1 cellular context compared by ENCODE assay signal in genomic region chr4:152663203-152664066, GRCh38.
TF ChIP-seq lines count a peak whose summit lies in the region.

No MANE protein-coding gene starts in this region.

TF ChIP-seq in K562, 482 proteins besides CTCF, POLR2A, EP300 and RAD21 (continued from another document and continues in another):
- TF ChIP-seq ZNF407 (IDR thresholded peaks at IDR 0.05; ENCODE audit: low read depth) (no peak), DNMT1 (IDR thresholded peaks at IDR 0.05) (no peak), RNF2 (IDR thresholded peaks at IDR 0.05) (peak; percentile 92; the same call in 1 of the 2 replicates), PTRF (tag; IDR thresholded peaks at IDR 0.05) (no peak), ZNF586 (CRISPR knock-in tag; conservative IDR thresholded peaks at IDR 0.05) (peak; percentile 86; the same call in 1 of the 2 replicates), TEAD1 (CRISPR knock-in tag; IDR thresholded peaks at IDR 0.05) (peak in 1 of 2 experiments; percentile 64; a peak in 1 of 4 replicates), MAFG (tag; conservative IDR thresholded peaks at IDR 0.05) (peak; percentile 15; the same call in 1 of the 2 replicates), ZNF217 (CRISPR knock-in tag; IDR thresholded peaks at IDR 0.05) (no peak), ZBED1 (IDR thresholded peaks at IDR 0.05) (0 out of 2 replicates have a peak, but pooled peaks have one; percentile 24), NRF1 (conservative IDR thresholded peaks at IDR 0.05 in 1 of 2, IDR thresholded peaks at IDR 0.05 in 1 of 2) (no peak), PRPF4 (IDR thresholded peaks at IDR 0.05; ENCODE audit: insufficient read depth, low read depth, low read length, poor library complexity, severe bottlenecking) (no peak), CCAR2 (IDR thresholded peaks at IDR 0.05; ENCODE audit: low read depth, low read length) (no peak), ZNF318 (IDR thresholded peaks at IDR 0.05; ENCODE audit: borderline replicate concordance in 1 of 2, low read depth in 1 of 2) (peak in 1 of 2 experiments; percentile 50; a peak in 1 of 4 replicates), NR3C1 (CRISPR knock-in tag; IDR thresholded peaks at IDR 0.05) (no peak), MEF2D (tag; conservative IDR thresholded peaks at IDR 0.05; ENCODE audit: low read depth) (peak; percentile 23; the same call in 1 of the 2 replicates), HIVEP1 (CRISPR knock-in tag; IDR thresholded peaks at IDR 0.05) (0 out of 2 replicates have a peak, but pooled peaks have one; percentile 11), ZBTB49 (CRISPR knock-in tag; IDR thresholded peaks at IDR 0.05; ENCODE audit: borderline replicate concordance) (no peak), TBL1XR1 (IDR thresholded peaks at IDR 0.05; ENCODE audit: low read length in 2 of 2) (peak in 1 of 2 experiments; percentile 46; a peak in 1 of 4 replicates), MEF2A (IDR thresholded peaks at IDR 0.05; ENCODE audit: control insufficient read depth, low read depth, low read length) (no peak), NR1H2 (CRISPR knock-in tag; IDR thresholded peaks at IDR 0.05) (no peak), ZBTB5 (IDR thresholded peaks at IDR 0.05) (no peak), RFX7 (CRISPR knock-in tag; IDR thresholded peaks at IDR 0.05) (no peak), GABPB1 (CRISPR knock-in tag; IDR thresholded peaks at IDR 0.05) (peak; percentile 12; the same call in 1 of the 2 replicates), BCLAF1 (IDR thresholded peaks at IDR 0.05; ENCODE audit: borderline replicate concordance in 1 of 2, control insufficient read depth in 1 of 2, low read depth in 2 of 2, low read length in 1 of 2) (no peak), SIN3B (IDR thresholded peaks at IDR 0.05; ENCODE audit: low read depth) (no peak), PKNOX1 (IDR thresholded peaks at IDR 0.05) (no peak; the same call in 1 of the 2 replicates), CCNT2 (IDR thresholded peaks at IDR 0.05; ENCODE audit: borderline replicate concordance, extremely low read depth, insufficient read length, low read depth, low read length) (peak; percentile 62), TARDBP (IDR thresholded peaks at IDR 0.05) (no peak), RBM15 (IDR thresholded peaks at IDR 0.05; ENCODE audit: insufficient read depth, low read length) (no peak)
